ENCODE assay signal across 16 cellular contexts in the genomic region with DNA sequence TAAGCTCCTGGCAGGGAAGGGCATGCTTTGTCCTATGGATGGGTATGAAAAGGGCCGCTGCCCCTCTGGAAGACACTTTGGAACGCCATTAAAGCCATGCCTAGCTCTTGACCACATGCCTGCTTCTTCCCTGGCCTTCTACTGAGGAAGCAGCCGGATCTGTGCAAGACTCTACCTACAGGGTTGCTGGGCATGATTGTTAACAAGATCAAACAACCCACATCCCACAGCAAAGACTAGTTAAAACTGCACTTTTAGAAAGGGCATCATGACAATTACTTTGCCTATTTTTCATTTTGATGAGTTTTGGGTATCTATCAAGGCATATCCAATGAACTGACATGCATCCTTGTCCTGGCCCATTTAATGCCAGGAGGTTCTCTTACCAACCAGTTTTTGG. TPM values are rescaled to one million over a fixed set of nuclear protein-coding genes. Genes with fewer than 3 reads are reported as not detected.
DNase-seq lines count a peak whose midpoint lies in the region; ATAC-seq and TF ChIP-seq lines count a peak whose summit lies in the region.
"Had no signal": no experiment of that assay in that cellular context is flagged by ENCODE, and none has a peak within 500 bp of the region (broad histone marks: within the 10 kb centered on the region; RNA-seq: fewer than 3 reads in every experiment).

No MANE protein-coding gene starts in this region.

- H3K27ac ChIP-seq in CD4-positive, alpha-beta T cell (ENCODE audit: low read depth, low read length): no peak overlapping the region
- H3K27ac ChIP-seq in colonic mucosa: no peak overlapping the region

- no peak overlapping the region for H3K9ac ChIP-seq in colonic mucosa (ENCODE audit: low read depth in 2 of 2, low read length in 2 of 2)

- peaks cover 53% of the 10 kb centered on the region for H3K36me3 Mint-ChIP-seq in CD4-positive, alpha-beta T cell (ENCODE audit: low read depth)
- H3K36me3 Mint-ChIP-seq in T-helper 17 cell (ENCODE audit: low read depth): peaks cover 3% of the 10 kb centered on the region
- H3K36me3 Mint-ChIP-seq in naive thymus-derived CD8-positive, alpha-beta T cell: peaks cover 4 to 46% (median 16%) of the 10 kb centered on the region in 3 donors
- peaks cover 33% of the 10 kb centered on the region for H3K36me3 Mint-ChIP-seq in activated CD8-positive, alpha-beta T cell treated with anti-CD3 and anti-CD28 coated beads for 36 hours (ENCODE audit: low read depth)

- intact Hi-C loops in CD4-positive, alpha-beta T cell (cut with DNase I, micrococcal nuclease): no loop called here
- intact Hi-C loops in activated CD8-positive, alpha-beta T cell treated with anti-CD3 and anti-CD28 coated beads for 36 hours (cut with micrococcal nuclease): no loop called here
- intact Hi-C loops in colonic mucosa (cut with DNase I): no loop called here

- POLR2A ChIA-PET in CD4-positive, alpha-beta T cell (lab: Charles Lee): no interaction called here
- POLR2A ChIA-PET in naive thymus-derived CD8-positive, alpha-beta T cell (lab: Charles Lee): interaction anchor here (0.8 kb wide), 1 partner anchor 32 kb away, joined by 3 read pairs; no protein-coding TSS in a partner anchor
- POLR2A ChIA-PET in activated CD8-positive, alpha-beta T cell treated with anti-CD3 and anti-CD28 coated beads for 36 hours (lab: Charles Lee): interaction anchor here (0.8 kb wide), 1 partner anchor 15 kb away, joined by 3 read pairs; no protein-coding TSS in a partner anchor

- peaks cover 27% of the 10 kb centered on the region for H3K36me3 ChIP-seq in colonic mucosa

- H3K27me3 Mint-ChIP-seq in CD4-positive, alpha-beta T cell: no peaks in the 10 kb centered on the region
- H3K27me3 Mint-ChIP-seq in T-helper 17 cell: no peaks in the 10 kb centered on the region
- no peaks in the 10 kb centered on the region for H3K27me3 Mint-ChIP-seq in naive thymus-derived CD8-positive, alpha-beta T cell
- H3K27me3 Mint-ChIP-seq in activated CD8-positive, alpha-beta T cell treated with anti-CD3 and anti-CD28 coated beads for 36 hours: no peaks in the 10 kb centered on the region

- DNase-seq in CD4-positive, alpha-beta T cell: no peak
- peak; percentile 52 for DNase-seq in Jurkat, Clone E6-1 (ENCODE audit: low read depth, low spot score)
- DNase-seq in T-helper 17 cell (no peak), colonic mucosa (no peak)
- peak in 3 of 10 donors; percentile 22 to 28 (median 26) for DNase-seq in naive thymus-derived CD8-positive, alpha-beta T cell
- DNase-seq in activated CD8-positive, alpha-beta T cell treated with anti-CD3 and anti-CD28 coated beads for 36 hours: no peak
- DNase-seq: C1 segment of cervical spinal cord; Caco-2; CD8-positive, alpha-beta T cell; DMS153; DND-41; H7; HCEC 1CT had no signal

- peak; percentile 32 for ATAC-seq in CD4-positive, alpha-beta T cell (ENCODE audit: poor library complexity)
- no peak for ATAC-seq in T-helper 17 cell
- peak; percentile 52 to 80 for ATAC-seq in naive thymus-derived CD8-positive, alpha-beta T cell
- ATAC-seq in activated CD8-positive, alpha-beta T cell treated with anti-CD3 and anti-CD28 coated beads for 36 hours: no peak
- ATAC-seq: CD8-positive, alpha-beta T cell had no signal

- H3K27me3 ChIP-seq in CD4-positive, alpha-beta T cell (ENCODE audit: control insufficient read depth, insufficient read depth, low read length): no peaks in the 10 kb centered on the region
- H3K27me3 ChIP-seq in colonic mucosa: no peaks in the 10 kb centered on the region

- H3K4me1 ChIP-seq in colonic mucosa: no peaks in the 10 kb centered on the region
- H3K4me1 ChIP-seq: Caco-2 had no signal

- H3K4me3 ChIP-seq in Jurkat, Clone E6-1 (ENCODE audit: low read length): no peak overlapping the region
- no peak overlapping the region for H3K4me3 ChIP-seq in colonic mucosa

- H3K4me3 Mint-ChIP-seq in CD4-positive, alpha-beta T cell: no peak overlapping the region
- no peak overlapping the region for H3K4me3 Mint-ChIP-seq in T-helper 17 cell
- H3K4me3 Mint-ChIP-seq in naive thymus-derived CD8-positive, alpha-beta T cell: no peak overlapping the region
- no peak overlapping the region for H3K4me3 Mint-ChIP-seq in activated CD8-positive, alpha-beta T cell treated with anti-CD3 and anti-CD28 coated beads for 36 hours
- H3K4me3 Mint-ChIP-seq: CD8-positive, alpha-beta T cell had no signal

- TF ChIP-seq CTCF in CD4-positive, alpha-beta T cell (IDR thresholded peaks at IDR 0.05): no peak
- TF ChIP-seq CTCF in activated CD8-positive, alpha-beta T cell treated with anti-CD3 and anti-CD28 coated beads for 36 hours (IDR thresholded peaks at IDR 0.05): no peak
- TF ChIP-seq CTCF in colonic mucosa (IDR thresholded peaks at IDR 0.05): no peak

- H3K9me3 ChIP-seq in CD4-positive, alpha-beta T cell (ENCODE audit: control insufficient read depth, low read length): no peaks in the 10 kb centered on the region
- H3K9me3 ChIP-seq in T-helper 17 cell (ENCODE audit: control insufficient read depth, low read length, poor library complexity, severe bottlenecking): no peaks in the 10 kb centered on the region
- H3K9me3 ChIP-seq in colonic mucosa: no peaks in the 10 kb centered on the region
- H3K9me3 ChIP-seq: Caco-2 had no signal

- H3K27ac Mint-ChIP-seq in CD4-positive, alpha-beta T cell: peak overlapping the region; percentile 13
- H3K27ac Mint-ChIP-seq in T-helper 17 cell: peak overlapping the region; percentile 61
- peak overlapping the region in 3 of 10 donors; percentile 7 to 64 (median 25) for H3K27ac Mint-ChIP-seq in naive thymus-derived CD8-positive, alpha-beta T cell
- H3K27ac Mint-ChIP-seq in activated CD8-positive, alpha-beta T cell treated with anti-CD3 and anti-CD28 coated beads for 36 hours: no peak overlapping the region

- H3K9me3 Mint-ChIP-seq in CD4-positive, alpha-beta T cell: no peaks in the 10 kb centered on the region
- H3K9me3 Mint-ChIP-seq in naive thymus-derived CD8-positive, alpha-beta T cell: no peaks in the 10 kb centered on the region
- H3K9me3 Mint-ChIP-seq in activated CD8-positive, alpha-beta T cell treated with anti-CD3 and anti-CD28 coated beads for 36 hours: no peaks in the 10 kb centered on the region
- H3K9me3 Mint-ChIP-seq: CD8-positive, alpha-beta T cell had no signal

- CTCF ChIA-PET in CD4-positive, alpha-beta T cell (lab: Charles Lee): interaction anchor here (0.9 kb wide), 1 partner anchor 44 kb away, joined by 3 read pairs; no protein-coding TSS in a partner anchor
- CTCF ChIA-PET in activated CD8-positive, alpha-beta T cell treated with anti-CD3 and anti-CD28 coated beads for 36 hours (lab: Charles Lee): interaction anchor here (0.7 to 1.3 kb wide), 5 partner anchors 25 to 336 kb away, joined by 3 to 6 read pairs (median 4); a partner anchor contains a TSS

- peaks cover 33% of the 10 kb centered on the region for H3K4me1 Mint-ChIP-seq in CD4-positive, alpha-beta T cell (ENCODE audit: low read depth)
- H3K4me1 Mint-ChIP-seq in T-helper 17 cell: peaks cover 15% of the 10 kb centered on the region
- peaks cover 14 to 31% (median 22%) of the 10 kb centered on the region in 4 donors for H3K4me1 Mint-ChIP-seq in naive thymus-derived CD8-positive, alpha-beta T cell
- peaks cover 15% of the 10 kb centered on the region for H3K4me1 Mint-ChIP-seq in activated CD8-positive, alpha-beta T cell treated with anti-CD3 and anti-CD28 coated beads for 36 hours (ENCODE audit: low read depth)

RNA-seq across cellular contexts. Expression of a gene that starts 25.5 kb away (rescaled TPM):
- total RNA-seq in CD4-positive, alpha-beta T cell: 10 to 100 TPM; 53.2 to 53.4 TPM
- 126 TPM for polyA plus RNA-seq in Jurkat, Clone E6-1 (2012; ENCODE audit: insufficient read depth, insufficient read length)
- total RNA-seq in T-helper 17 cell: 10 to 100 TPM; 57.7 to 63.1 TPM
- 10 to 100 TPM; 70.3 to 72.6 TPM for total RNA-seq in naive thymus-derived CD8-positive, alpha-beta T cell
- 10 to 100 TPM; 68.1 to 82.8 (median 77.0) TPM for polyA plus RNA-seq in naive thymus-derived CD8-positive, alpha-beta T cell
- total RNA-seq in activated CD8-positive, alpha-beta T cell treated with anti-CD3 and anti-CD28 coated beads for 36 hours: 10 to 100 TPM; 67.2 to 67.9 TPM
- total RNA-seq in colonic mucosa: 10 to 100 TPM; 67.4 to 76.0 TPM

RNA-seq across cellular contexts. Expression of a gene that starts 48.3 kb away (rescaled TPM):
- 10 to 100 TPM; 43.3 to 45.4 TPM for total RNA-seq in CD4-positive, alpha-beta T cell
- polyA plus RNA-seq in Jurkat, Clone E6-1 (2012; ENCODE audit: insufficient read depth, insufficient read length): 569 TPM
- total RNA-seq in T-helper 17 cell (100 to 1,000 TPM in 1 of 2 donors, 10 to 100 TPM in 1; 77.9 to 113 TPM), colonic mucosa (100 to 1,000 TPM; 307 to 310 TPM)
- 10 to 100 TPM; 79.0 to 79.4 TPM for total RNA-seq in naive thymus-derived CD8-positive, alpha-beta T cell
- 10 to 100 TPM; 47.2 to 50.4 (median 50.1) TPM for polyA plus RNA-seq in naive thymus-derived CD8-positive, alpha-beta T cell
- total RNA-seq in activated CD8-positive, alpha-beta T cell treated with anti-CD3 and anti-CD28 coated beads for 36 hours: 100 to 1,000 TPM; 259 to 282 TPM

RNA-seq across cellular contexts. Expression of a gene that starts 50.1 kb away (rescaled TPM):
- under 1 TPM; 0.20 to 0.49 TPM for total RNA-seq in CD4-positive, alpha-beta T cell
- polyA plus RNA-seq in Jurkat, Clone E6-1 (2012; ENCODE audit: insufficient read depth, insufficient read length): not detected
- total RNA-seq in T-helper 17 cell (1 to 10 TPM in 1 of 2 donors, under 1 TPM in 1; 0.78 to 1.8 TPM), colonic mucosa (1 to 10 TPM in 1 of 2 donors, under 1 TPM in 1; 0.74 to 3.0 TPM)
- total RNA-seq in naive thymus-derived CD8-positive, alpha-beta T cell: not detected
- not detected for polyA plus RNA-seq in naive thymus-derived CD8-positive, alpha-beta T cell
- not detected for total RNA-seq in activated CD8-positive, alpha-beta T cell treated with anti-CD3 and anti-CD28 coated beads for 36 hours
- total RNA-seq: A172; Caco-2; CD8-positive, alpha-beta T cell; H7 had no signal
- polyA plus RNA-seq: BJ, H1 had no signal

Comparison
In these comparisons a context has a peak if more than half of its experiments do, and no peak if none do; other contexts are left out.
1. ATAC-seq: peak in CD4-positive, alpha-beta T cell (single experiment) and naive thymus-derived CD8-positive, alpha-beta T cell (2 of 2); none in T-helper 17 cell (single experiment) and activated CD8-positive, alpha-beta T cell treated with anti-CD3 and anti-CD28 coated beads for 36 hours (single experiment).